8 cellular contexts compared by ENCODE assay signal in the genomic region with DNA sequence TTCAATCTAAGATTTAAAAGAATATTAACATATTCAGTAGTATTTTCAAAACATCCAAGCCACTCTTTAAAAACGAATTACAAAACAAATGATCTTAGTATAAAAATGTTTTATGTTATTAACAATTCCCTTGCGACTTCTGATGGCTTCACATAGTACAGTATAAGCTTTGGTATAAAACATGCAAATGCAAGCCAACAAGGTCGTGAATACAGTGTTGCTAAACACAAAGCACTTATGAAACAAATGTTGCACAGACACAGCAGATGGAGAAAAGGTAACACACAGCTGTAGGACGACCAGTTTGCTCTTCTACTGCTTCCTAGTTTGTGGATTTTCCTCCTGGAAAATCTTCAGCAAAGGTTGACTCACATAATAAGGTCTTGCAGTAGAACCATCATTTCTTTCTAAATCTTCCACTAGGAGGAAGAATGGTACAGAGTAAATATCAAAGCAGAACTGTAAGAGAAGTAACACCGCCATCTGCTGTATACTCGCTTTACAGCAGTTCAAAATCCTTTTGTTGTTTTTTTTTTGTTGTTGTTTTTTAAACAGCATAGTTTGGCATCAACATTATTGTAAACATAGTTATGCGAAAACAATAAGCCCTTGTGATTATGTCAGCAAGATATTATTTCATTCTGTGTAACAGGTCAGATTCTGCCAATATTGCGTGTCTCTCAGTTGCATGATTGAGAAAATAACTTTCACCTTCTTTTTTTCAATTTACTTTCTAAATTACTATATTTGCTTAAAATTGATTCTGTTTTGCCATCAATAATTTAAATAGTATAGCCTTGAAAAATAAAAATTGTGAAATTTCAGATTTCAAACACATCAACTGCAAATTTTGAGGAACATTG.
DNase-seq lines count a peak whose midpoint lies in the region; ATAC-seq and TF ChIP-seq lines count a peak whose summit lies in the region.

No MANE protein-coding gene starts in this region.

- peak; percentile 70 for DNase-seq in DMS 273 (lab: John Stamatoyannopoulos, UW; ENCODE audit: unreplicated experiment)
- peak; percentile 79 for DNase-seq in NCI-H446 treated with DMSO at 0.1 percent for 48 hours (lab: John Stamatoyannopoulos, UW)
- DNase-seq in mammary epithelial cell = peak; percentile 19
- no peak for DNase-seq in right lobe of liver
- no peak for DNase-seq in activated naive CD4-positive, alpha-beta T cell treated with Interleukin-2 at 50 U/mL for 16 hours
- no peak for DNase-seq in posterior cingulate gyrus

- TF ChIP-seq CTCF in mammary epithelial cell (conservative IDR thresholded peaks at IDR 0.05 in 1 of 2, IDR thresholded peaks at IDR 0.05 in 1 of 2; ENCODE audit: extremely low read depth in 1 of 2, insufficient read depth in 1 of 2, low read depth in 1 of 2, low read length in 2 of 2) (peak; percentile 83 to 86), right lobe of liver (IDR thresholded peaks at IDR 0.05) (peak; percentile 62 to 81 (median 74))

- H3K27ac ChIP-seq in mammary epithelial cell (ENCODE audit: insufficient read depth, low read depth, low read length) = no peak overlapping the region
- no peak overlapping the region for H3K27ac ChIP-seq in right lobe of liver

- CTCF ChIA-PET in mammary epithelial cell (lab: Charles Lee; ENCODE audit: low non-redundant PET) = interaction anchor here (1.5 kb wide), 1 partner anchor 432 kb away, joined by 8 read pairs; no protein-coding TSS in a partner anchor

- no TSS peak for BruUV-seq in mammary epithelial cell (replicated peaks; lab: Mats Ljungman, UMichigan)

- ATAC-seq in GM19043 (IDR thresholded peaks at IDR 0.05; ENCODE audit: low read depth, unreplicated experiment) (peak; percentile 83), HG03139 (IDR thresholded peaks at IDR 0.05; ENCODE audit: unreplicated experiment) (peak; percentile 80), right lobe of liver (peak; percentile 87 to 96 (median 88))

- H3K79me2 ChIP-seq in mammary epithelial cell (ENCODE audit: insufficient read depth, low read length) = no peaks in the 10 kb centered on the region

- H3K9me3 ChIP-seq in mammary epithelial cell (replicated peaks; ENCODE audit: insufficient read depth, low read length) = no peaks in the 10 kb centered on the region
- H3K9me3 ChIP-seq in right lobe of liver = no peaks in the 10 kb centered on the region

- intact Hi-C loops in mammary epithelial cell (cut with micrococcal nuclease) (loop anchor here (1.0 kb wide), 2 partner anchors 150 to 431 kb away; no protein-coding TSS in a partner anchor), right lobe of liver (cut with DNase I) (loop anchor here in 1 of 2 donors (5.0 kb wide), 1 partner anchor 436 kb away; no protein-coding TSS in a partner anchor), posterior cingulate gyrus (cut with DNase I) (loop anchor here (1.0 kb wide), 1 partner anchor 431 kb away; no protein-coding TSS in a partner anchor)

- 11% methylated on average over 8 of the region's 8 CpGs for WGBS in mammary epithelial cell (ENCODE audit: low coverage, missing lambda C conversion rate)
- WGBS in right lobe of liver (ENCODE audit: insufficient coverage, low coverage, low lambda C conversion rate, missing lambda C conversion rate) = 12% methylated on average over 8 of the region's 8 CpGs

- H3K4me1 ChIP-seq in mammary epithelial cell (ENCODE audit: insufficient read depth, low read length) = no peaks in the 10 kb centered on the region
- H3K4me1 ChIP-seq in right lobe of liver = no peaks in the 10 kb centered on the region

- H2AFZ ChIP-seq in mammary epithelial cell (ENCODE audit: low read depth, low read length) = no peak overlapping the region

- TF ChIP-seq POLR2A in right lobe of liver (IDR thresholded peaks at IDR 0.05) = no peak

- no peak overlapping the region for H3K4me3 ChIP-seq in mammary epithelial cell (replicated peaks in 1 of 3; ENCODE audit: insufficient read depth in 1 of 3, low read depth in 2 of 3, low read length in 3 of 3)
- no peak overlapping the region for H3K4me3 ChIP-seq in right lobe of liver

- H3K36me3 ChIP-seq in mammary epithelial cell (ENCODE audit: insufficient read depth, low read length) (no peaks in the 10 kb centered on the region), right lobe of liver (no peaks in the 10 kb centered on the region)

- H3K9ac ChIP-seq in mammary epithelial cell (ENCODE audit: insufficient read depth, low read length) = no peak overlapping the region

- dilution Hi-C loops in mammary epithelial cell (cut with HindIII; ENCODE audit: low sequenced_read_pairs) = no loop called here

- in situ Hi-C loops in mammary epithelial cell (cut with MboI; ENCODE audit: low sequenced_read_pairs in 2 of 2) = loop anchor here in 1 of 2 donors (25.0 kb wide), 1 partner anchor 416 kb away; no protein-coding TSS in a partner anchor

- no peaks in the 10 kb centered on the region for H4K20me1 ChIP-seq in mammary epithelial cell (ENCODE audit: insufficient read depth, low read length)

- H3K27me3 ChIP-seq in mammary epithelial cell (ENCODE audit: insufficient read depth, low read length) (no peaks in the 10 kb centered on the region), right lobe of liver (no peaks in the 10 kb centered on the region)

- H3K4me2 ChIP-seq in mammary epithelial cell (ENCODE audit: insufficient read depth, low read depth, low read length) = no peak overlapping the region

Comparison
In these comparisons a context has a peak if more than half of its experiments do, and no peak if none do; other contexts are left out.
1. DNase-seq: peak in DMS 273 (single experiment), NCI-H446 treated with DMSO at 0.1 percent for 48 hours (single experiment) and mammary epithelial cell (single experiment); none in right lobe of liver (0 of 3), activated naive CD4-positive, alpha-beta T cell treated with Interleukin-2 at 50 U/mL for 16 hours (single experiment) and posterior cingulate gyrus (0 of 10).
2. Peak in every context shown above with its lines, with median percentiles within 50 percentile points of each other: ATAC-seq.